17 cellular contexts compared by ENCODE assay signal in the genomic region with DNA sequence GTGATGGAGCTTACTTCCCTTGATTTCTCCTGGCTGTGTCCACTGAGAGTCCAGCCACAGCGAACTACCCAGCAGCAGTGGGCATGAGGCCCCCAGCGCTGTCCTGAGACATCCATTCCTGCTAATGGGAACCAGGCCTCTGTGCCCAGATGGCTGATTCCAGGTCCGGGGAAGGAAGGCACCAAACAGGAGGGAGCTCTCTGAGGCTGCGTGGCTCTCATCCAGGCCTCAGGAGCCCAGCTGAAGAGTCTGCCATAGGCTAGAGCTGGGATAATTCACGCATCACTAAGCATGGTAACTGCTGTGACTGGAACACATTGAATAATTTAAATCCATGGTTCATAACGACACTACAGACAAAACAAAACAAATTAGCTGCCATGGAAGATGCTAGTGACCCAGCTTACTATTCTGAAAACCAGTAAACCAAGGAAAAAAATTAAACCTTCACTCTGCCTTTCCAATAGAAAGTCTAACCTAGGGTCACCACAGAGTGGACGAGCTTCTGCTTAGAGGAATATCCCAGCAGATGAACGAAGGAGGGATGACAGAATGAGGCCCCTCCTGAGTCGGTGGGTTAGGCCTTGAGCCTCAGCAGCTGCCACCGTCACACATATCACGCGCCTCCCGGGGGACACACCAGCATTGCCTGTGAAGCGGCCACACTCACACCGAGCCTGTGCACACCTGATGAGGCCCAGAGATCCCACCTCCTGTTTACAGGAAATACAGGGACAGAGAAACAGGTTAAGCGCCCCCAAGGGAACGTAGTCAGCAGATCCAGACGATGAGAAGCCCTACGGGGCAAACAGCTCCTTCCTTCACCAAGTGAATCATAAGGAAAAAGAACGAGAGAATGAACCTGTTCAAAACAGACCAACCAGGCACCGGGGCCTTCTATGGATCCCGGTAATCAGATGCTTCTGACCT. TPM values are rescaled to one million over a fixed set of nuclear protein-coding genes. Genes with fewer than 3 reads are reported as not detected.
DNase-seq lines count a peak whose midpoint lies in the region; ATAC-seq and TF ChIP-seq lines count a peak whose summit lies in the region.
"Had no signal": no experiment of that assay in that cellular context is flagged by ENCODE, and none has a peak within 500 bp of the region (broad histone marks: within the 10 kb centered on the region; RNA-seq: fewer than 3 reads in every experiment).

No MANE protein-coding gene starts in this region.

- peak; percentile 15; the same call in 1 of the 2 replicates for TF ChIP-seq CTCF in BE2C (IDR thresholded peaks at IDR 0.05; ENCODE audit: low read depth, low read length)

- no peaks in the 10 kb centered on the region for H3K27me3 Mint-ChIP-seq in naive thymus-derived CD4-positive, alpha-beta T cell
- H3K27me3 Mint-ChIP-seq in T-helper 17 cell = no peaks in the 10 kb centered on the region

- H3K4me1 ChIP-seq in BE2C = peaks cover 10% of the 10 kb centered on the region
- no peaks in the 10 kb centered on the region for H3K4me1 ChIP-seq in SJCRH30
- no peaks in the 10 kb centered on the region for H3K4me1 ChIP-seq in naive thymus-derived CD4-positive, alpha-beta T cell (ENCODE audit: control insufficient read depth in 2 of 2, insufficient read depth in 2 of 2, low read length in 2 of 2)

- H3K4me3 ChIP-seq in BE2C (ENCODE audit: low read depth, low read length) = no peak overlapping the region
- H3K4me3 ChIP-seq in H7 (ENCODE audit: insufficient read depth, low read depth, low read length) = no peak overlapping the region
- no peak overlapping the region for H3K4me3 ChIP-seq in SJCRH30
- H3K4me3 ChIP-seq in naive thymus-derived CD4-positive, alpha-beta T cell (ENCODE audit: low read length) = no peak overlapping the region

- DNase-seq in BE2C (peak; percentile 79), H7 (peak; percentile 73), SJCRH30 (peak; percentile 58), kidney tubule cell (ENCODE audit: low spot score) (peak; percentile 69), T-helper 17 cell (no peak), mesenteric fat pad (ENCODE audit: low spot score) (no peak), HuH-7.5 (ENCODE audit: low spot score) (no peak)
- DNase-seq in naive thymus-derived CD4-positive, alpha-beta T cell = no peak
- DNase-seq: activated gamma-delta T cell treated with Interleukin-2 at 50 U/mL for 16 hours; GF-D8; immature natural killer cell; mammary epithelial cell; stimulated activated CD4-positive, alpha-beta T cell treated with anti-CD3 and anti-CD28 coated beads, Interleukin-1b, Interleukin-23, amount 100 ng/mL, for 48 hours; T-helper 2 cell had no signal

- intact Hi-C loops in naive thymus-derived CD4-positive, alpha-beta T cell (cut with micrococcal nuclease) = no loop called here

- H3K36me3 ChIP-seq in BE2C (no peaks in the 10 kb centered on the region), H7 (replicated peaks; ENCODE audit: control insufficient read depth, insufficient read depth, low read length) (peaks cover 11% of the 10 kb centered on the region), SJCRH30 (peaks cover 4% of the 10 kb centered on the region)
- peaks cover 0 to 77% (median 3%) of the 10 kb centered on the region in 3 experiments for H3K36me3 ChIP-seq in naive thymus-derived CD4-positive, alpha-beta T cell (ENCODE audit: control insufficient read depth in 2 of 3, insufficient read depth in 3 of 3, low read length in 3 of 3)

- H3K4me3 Mint-ChIP-seq in naive thymus-derived CD4-positive, alpha-beta T cell = no peak overlapping the region
- H3K4me3 Mint-ChIP-seq in T-helper 17 cell = no peak overlapping the region
- H3K4me3 Mint-ChIP-seq: immature natural killer cell had no signal

- H3K36me3 Mint-ChIP-seq in naive thymus-derived CD4-positive, alpha-beta T cell = peaks cover 14 to 49% (median 14%) of the 10 kb centered on the region in 5 donors
- peaks cover 23% of the 10 kb centered on the region for H3K36me3 Mint-ChIP-seq in T-helper 17 cell (ENCODE audit: low read depth)

- CTCF ChIA-PET in naive thymus-derived CD4-positive, alpha-beta T cell (lab: Charles Lee) = no interaction called here

- no peak for ATAC-seq in naive thymus-derived CD4-positive, alpha-beta T cell
- ATAC-seq in T-helper 17 cell = no peak
- ATAC-seq: activated CD4-positive, CD25-positive, alpha-beta regulatory T cell treated with anti-CD3 and anti-CD28 coated beads, Interleukin-2, amount 50 U/mL, for 24 hours; Right ventricle myocardium inferior; sciatic nerve had no signal

- H3K27ac Mint-ChIP-seq in naive thymus-derived CD4-positive, alpha-beta T cell = peak overlapping the region in 1 of 9 donors; percentile 13
- H3K27ac Mint-ChIP-seq in T-helper 17 cell = no peak overlapping the region

- H3K9me3 ChIP-seq in BE2C = no peaks in the 10 kb centered on the region
- no peaks in the 10 kb centered on the region for H3K9me3 ChIP-seq in SJCRH30 (replicated peaks)
- H3K9me3 ChIP-seq in naive thymus-derived CD4-positive, alpha-beta T cell (ENCODE audit: control insufficient read depth in 2 of 3, low read length in 3 of 3) = no peaks in the 10 kb centered on the region
- H3K9me3 ChIP-seq in T-helper 17 cell (ENCODE audit: control insufficient read depth, low read length, poor library complexity, severe bottlenecking) = no peaks in the 10 kb centered on the region

- H3K27me3 ChIP-seq in BE2C = no peaks in the 10 kb centered on the region
- no peaks in the 10 kb centered on the region for H3K27me3 ChIP-seq in H7 (ENCODE audit: control insufficient read depth, insufficient read depth, low read length)
- H3K27me3 ChIP-seq in SJCRH30 = no peaks in the 10 kb centered on the region
- H3K27me3 ChIP-seq in naive thymus-derived CD4-positive, alpha-beta T cell (ENCODE audit: control insufficient read depth in 2 of 2, insufficient read depth in 2 of 2, low read length in 2 of 2) = no peaks in the 10 kb centered on the region

- POLR2A ChIA-PET in naive thymus-derived CD4-positive, alpha-beta T cell (lab: Charles Lee) = no interaction called here

- peaks cover 0 to 4% (median 0%) of the 10 kb centered on the region in 7 donors for H3K4me1 Mint-ChIP-seq in naive thymus-derived CD4-positive, alpha-beta T cell
- peaks cover 11% of the 10 kb centered on the region for H3K4me1 Mint-ChIP-seq in T-helper 17 cell
- H3K4me1 Mint-ChIP-seq: immature natural killer cell had no signal

- H3K27ac ChIP-seq in SJCRH30 = peak overlapping the region; percentile 40; the same call in 1 of the 2 replicates
- H3K27ac ChIP-seq in naive thymus-derived CD4-positive, alpha-beta T cell (ENCODE audit: low read depth, low read length) = no peak overlapping the region

- no peaks in the 10 kb centered on the region for H3K9me3 Mint-ChIP-seq in naive thymus-derived CD4-positive, alpha-beta T cell

RNA-seq across cellular contexts. Expression of a gene that starts 25.0 kb away (rescaled TPM):
- 40.7 TPM for polyA plus RNA-seq in BE2C (2012; ENCODE audit: insufficient read depth, insufficient read length, low read depth)
- 113 and 130 TPM in 2 replicates for total RNA-seq in H7 (2014; rRNA removed; shearing (Covaris generic))
- total RNA-seq in SJCRH30 (2014; rRNA removed; shearing (Covaris generic)) = 48.7 and 51.9 TPM in 2 replicates
- total RNA-seq in naive thymus-derived CD4-positive, alpha-beta T cell = 10 to 100 TPM; 38.2 to 60.2 (median 43.9) TPM
- 10 to 100 TPM; 25.7 to 33.4 TPM for polyA plus RNA-seq in naive thymus-derived CD4-positive, alpha-beta T cell
- total RNA-seq in T-helper 17 cell (10 to 100 TPM; 35.1 to 37.9 TPM), mesenteric fat pad (38.7 TPM)

RNA-seq across cellular contexts. Expression of a gene that starts 35.7 kb away (rescaled TPM):
- polyA plus RNA-seq in BE2C (2012; ENCODE audit: insufficient read depth, insufficient read length, low read depth) = 14.4 TPM
- 22.8 and 35.8 TPM in 2 replicates for total RNA-seq in H7 (2014; rRNA removed; shearing (Covaris generic))
- 30.5 and 35.1 TPM in 2 replicates for total RNA-seq in SJCRH30 (2014; rRNA removed; shearing (Covaris generic))
- total RNA-seq in naive thymus-derived CD4-positive, alpha-beta T cell = 10 to 100 TPM; 33.7 to 68.0 (median 45.6) TPM
- polyA plus RNA-seq in naive thymus-derived CD4-positive, alpha-beta T cell = 10 to 100 TPM; 12.7 to 15.3 TPM
- total RNA-seq in T-helper 17 cell (10 to 100 TPM; 33.0 to 34.6 TPM), mesenteric fat pad (45.0 TPM)

RNA-seq across cellular contexts. Expression of a gene that starts 36.0 kb away (rescaled TPM):
- 4.3 TPM for polyA plus RNA-seq in BE2C (2012; ENCODE audit: insufficient read depth, insufficient read length, low read depth)
- total RNA-seq in H7 (2014; rRNA removed; shearing (Covaris generic)) = 12.1 and 14.1 TPM in 2 replicates
- total RNA-seq in SJCRH30 (2014; rRNA removed; shearing (Covaris generic)) = 5.6 and 6.4 TPM in 2 replicates
- total RNA-seq in naive thymus-derived CD4-positive, alpha-beta T cell = 10 to 100 TPM; 13.6 to 27.7 (median 19.2) TPM
- 10 to 100 TPM in 1 of 2 donors, 1 to 10 TPM in 1; 9.8 to 13.5 TPM for polyA plus RNA-seq in naive thymus-derived CD4-positive, alpha-beta T cell
- total RNA-seq in T-helper 17 cell = 10 to 100 TPM; 14.9 to 15.3 TPM
- total RNA-seq in mesenteric fat pad = 4.4 TPM

RNA-seq across cellular contexts. Expression of a gene that starts 48.7 kb away (rescaled TPM):
- not detected for polyA plus RNA-seq in BE2C (2012; ENCODE audit: insufficient read depth, insufficient read length, low read depth)
- total RNA-seq in H7 (2014; rRNA removed; shearing (Covaris generic)) = 5.0 and 6.5 TPM in 2 replicates
- total RNA-seq in SJCRH30 (2014; rRNA removed; shearing (Covaris generic)) = not detected in 2 replicates
- 1 to 10 TPM in 4 of 5 experiments, under 1 TPM in 1; 0.58 to 4.3 (median 2.3) TPM for total RNA-seq in naive thymus-derived CD4-positive, alpha-beta T cell
- polyA plus RNA-seq in naive thymus-derived CD4-positive, alpha-beta T cell = 1 to 10 TPM in 1 of 2 donors, under 1 TPM in 1; 0.75 to 3.0 TPM
- total RNA-seq in T-helper 17 cell (1 to 10 TPM in 1 of 2 donors, under 1 TPM in 1; 0.75 to 1.5 TPM), mesenteric fat pad (3.7 TPM)

Comparison
In these comparisons a context has a peak if more than half of its experiments do, and no peak if none do; other contexts are left out.
1. DNase-seq: peak in BE2C (single experiment), H7 (single experiment), SJCRH30 (2 of 2) and kidney tubule cell (single experiment); none in naive thymus-derived CD4-positive, alpha-beta T cell (0 of 9), T-helper 17 cell (0 of 3), mesenteric fat pad (single experiment) and HuH-7.5 (single experiment).